Comparison of ENCODE assay signal across 25 cellular contexts in the genomic region with DNA sequence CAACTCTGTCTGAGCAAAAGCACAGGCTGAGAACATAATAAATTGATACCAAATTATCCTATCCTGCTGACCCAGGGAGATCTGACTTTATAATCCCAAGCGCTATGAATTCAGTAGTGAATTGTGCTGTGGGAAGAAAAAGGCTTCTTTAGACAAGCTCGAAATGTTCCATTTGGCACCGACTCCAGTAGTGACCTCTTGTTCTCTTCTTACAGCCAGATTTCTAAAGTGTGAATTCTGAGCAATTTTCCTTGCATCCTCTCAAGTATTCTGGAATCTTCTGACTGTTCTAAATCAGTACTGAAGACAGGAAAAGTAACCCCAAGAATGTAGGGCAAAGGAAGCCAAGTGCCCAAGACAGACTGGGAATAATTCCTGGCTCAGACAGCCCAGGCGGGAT.
"Had no signal": no experiment of that assay in that cellular context is flagged by ENCODE, and none has a peak within 500 bp of the region (broad histone marks: within the 10 kb centered on the region; RNA-seq: fewer than 3 reads in every experiment).

No MANE protein-coding gene starts in this region.

- ATAC-seq: activated CD4-positive, alpha-beta T cell treated with anti-CD3 and anti-CD28 coated beads for 36 hours; activated T-cell treated with anti-CD3 and anti-CD28 coated beads, Interleukin-2, amount 50 U/mL, for 4 hours; body of pancreas; gastrocnemius medialis; naive thymus-derived CD4-positive, alpha-beta T cell; stimulated activated naive B cell treated with anti-CD40 and anti-IgM and Interleukin-4, amounts not matched to agents 10 μg/mL and 1 μg/mL and 100 μg/mL, for 72 hours; upper lobe of right lung had no signal

- H3K27me3 Mint-ChIP-seq: activated B cell treated with CpG ODN at 0.5 μM for 24 hours; activated CD4-positive, alpha-beta T cell treated with anti-CD3 and anti-CD28 coated beads for 36 hours; dendritic cell treated with granulocyte-macrophage colony-stimulating factor and Interleukin-4, amounts not matched to agents 40 ng/mL and 50 ng/mL, for 4 days; naive thymus-derived CD4-positive, alpha-beta T cell had no signal

- H3K4me1 ChIP-seq: body of pancreas, gastrocnemius medialis had no signal

- H3K4me1 Mint-ChIP-seq: activated B cell treated with CpG ODN at 0.5 μM for 24 hours; neural crest cell; stimulated activated naive B cell treated with anti-CD40 and anti-IgM and Interleukin-4, amounts not matched to agents 10 μg/mL and 1 μg/mL and 100 μg/mL, for 72 hours had no signal

- H3K36me3 ChIP-seq: cardiac muscle cell, gastrocnemius medialis, sigmoid colon, upper lobe of right lung had no signal

- H3K27ac ChIP-seq: body of pancreas, cardiac muscle cell, gastrocnemius medialis, sigmoid colon, upper lobe of right lung had no signal

- H3K9me3 ChIP-seq: body of pancreas, gastrocnemius medialis, sigmoid colon, upper lobe of right lung had no signal

- DNase-seq: activated B cell treated with CpG ODN at 0.5 μM for 24 hours; activated CD4-positive, alpha-beta T cell treated with anti-CD3 and anti-CD28 coated beads for 36 hours; activated CD4-positive, alpha-beta T cell treated with anti-CD3 and anti-CD28 coated beads, Interleukin-2, amount 50 U/mL, for 4 hours; activated CD8-positive, alpha-beta memory T cell treated with anti-CD3 and anti-CD28 coated beads, Interleukin-2, amount 50 U/mL, for 48 hours; activated naive CD4-positive, alpha-beta T cell treated with Interleukin-2 at 50 U/mL for 16 hours; activated naive CD8-positive, alpha-beta T cell treated with anti-CD3 and anti-CD28 coated beads, Interleukin-2, amount 10 ng/mL, durations not matched to agents 7 days and 5 days; activated T-cell treated with anti-CD3 and anti-CD28 coated beads, Interleukin-2, amount 50 U/mL, for 4 hours; body of pancreas; effector CD4-positive, alpha-beta T cell; gastrocnemius medialis; head of caudate nucleus; left cardiac atrium; mesenchymal stem cell; naive thymus-derived CD4-positive, alpha-beta T cell; occipital lobe; sigmoid colon; stimulated activated CD4-positive, alpha-beta T cell treated with anti-CD3 and anti-CD28 coated beads, Interleukin-2, amount 100 ng/mL, for 48 hours; stimulated activated CD8-positive, alpha-beta memory T cell treated with anti-CD3 and anti-CD28 coated beads, Interleukin-4, amount 100 ng/mL, for 48 hours; stimulated activated naive B cell treated with anti-CD40 and anti-IgM and Interleukin-4, amounts not matched to agents 10 μg/mL and 1 μg/mL and 100 μg/mL, for 72 hours; T-helper 1 cell; T-helper 9 cell; upper lobe of right lung had no signal

- H3K4me3 Mint-ChIP-seq: activated B cell treated with CpG ODN at 0.5 μM for 24 hours; activated CD4-positive, alpha-beta T cell treated with anti-CD3 and anti-CD28 coated beads for 36 hours; activated naive CD8-positive, alpha-beta T cell treated with anti-CD3 and anti-CD28 coated beads, Interleukin-2, amount 10 ng/mL, durations not matched to agents 7 days and 5 days; activated T-cell treated with anti-CD3 and anti-CD28 coated beads, Interleukin-2, amount 50 U/mL, for 4 hours; dendritic cell treated with granulocyte-macrophage colony-stimulating factor and Interleukin-4, amounts not matched to agents 40 ng/mL and 50 ng/mL, for 4 days; naive thymus-derived CD4-positive, alpha-beta T cell; neural crest cell; stimulated activated naive B cell treated with anti-CD40 and anti-IgM and Interleukin-4, amounts not matched to agents 10 μg/mL and 1 μg/mL and 100 μg/mL, for 72 hours had no signal

- H3K4me3 ChIP-seq: body of pancreas, cardiac muscle cell, gastrocnemius medialis, sigmoid colon, upper lobe of right lung had no signal

- H3K27me3 ChIP-seq: body of pancreas, cardiac muscle cell, gastrocnemius medialis, sigmoid colon, upper lobe of right lung had no signal

- H3K27ac Mint-ChIP-seq: activated B cell treated with CpG ODN at 0.5 μM for 24 hours; activated CD4-positive, alpha-beta T cell treated with anti-CD3 and anti-CD28 coated beads for 36 hours; activated naive CD8-positive, alpha-beta T cell treated with anti-CD3 and anti-CD28 coated beads, Interleukin-2, amount 10 ng/mL, durations not matched to agents 7 days and 5 days; dendritic cell treated with granulocyte-macrophage colony-stimulating factor and Interleukin-4, amounts not matched to agents 40 ng/mL and 50 ng/mL, for 4 days; naive thymus-derived CD4-positive, alpha-beta T cell; stimulated activated naive B cell treated with anti-CD40 and anti-IgM and Interleukin-4, amounts not matched to agents 10 μg/mL and 1 μg/mL and 100 μg/mL, for 72 hours had no signal
